30 cellular contexts compared by ENCODE assay signal in the genomic region with DNA sequence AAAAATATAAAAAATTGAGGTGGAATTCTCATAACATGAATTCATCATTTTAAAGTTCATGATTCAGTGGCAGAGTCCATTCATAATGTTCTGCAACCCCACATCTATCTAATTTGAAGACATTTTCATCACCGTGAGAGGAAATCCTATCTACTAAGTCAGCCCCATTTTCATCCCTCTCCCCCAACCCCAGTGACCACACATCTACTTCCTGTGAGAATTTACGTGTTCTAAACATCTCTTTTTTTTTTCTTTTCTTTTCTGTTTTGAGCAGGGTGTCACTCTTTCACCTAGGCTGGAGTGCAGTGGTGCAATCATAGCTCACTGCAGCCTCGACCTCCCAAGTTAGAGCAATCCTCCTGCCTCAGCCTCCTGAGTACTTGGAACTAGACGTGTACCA. TPM values are rescaled to one million over a fixed set of nuclear protein-coding genes. Genes with fewer than 3 reads are reported as not detected.
"Had no signal": no experiment of that assay in that cellular context is flagged by ENCODE, and none has a peak within 500 bp of the region (broad histone marks: within the 10 kb centered on the region; RNA-seq: fewer than 3 reads in every experiment).

No MANE protein-coding gene starts in this region.

- DNase-seq: activated CD4-positive, alpha-beta T cell treated with anti-CD3 and anti-CD28 coated beads for 4 hours; activated CD4-positive, CD25-positive, alpha-beta regulatory T cell; activated naive CD4-positive, alpha-beta T cell treated with Interleukin-2 at 50 U/mL for 16 hours; activated naive CD8-positive, alpha-beta T cell treated with anti-CD3 and anti-CD28 coated beads, Interleukin-2, amount 50 U/mL, for 24 hours; activated T-cell treated with anti-CD3 and anti-CD28 coated beads, Interleukin-2, amount 50 U/mL, for 48 hours; amygdala; caudate nucleus; foreskin keratinocyte; heart left ventricle; hypothalamus; naive B cell; nucleus accumbens; psoas muscle; sigmoid colon; stimulated activated CD4-positive, alpha-beta T cell treated with anti-CD3 and anti-CD28 coated beads, Interleukin-1b, Interleukin-23, amount 100 ng/mL, for 48 hours; stimulated activated CD4-positive, alpha-beta T cell treated with anti-CD3 and anti-CD28 coated beads, Interleukin-4, amount 100 ng/mL, for 4 hours; stimulated activated CD8-positive, alpha-beta memory T cell treated with anti-CD3 and anti-CD28 coated beads, Interleukin-4, amount 100 ng/mL, for 48 hours; stimulated activated naive B cell treated with anti-CD40 and anti-IgM and Interleukin-4, amounts not matched to agents 10 μg/mL and 1 μg/mL and 100 μg/mL, for 72 hours; stomach; thyroid gland; upper lobe of right lung had no signal

- H3K36me3 Mint-ChIP-seq: mesothelial cell of epicardium; naive B cell; stimulated activated naive B cell treated with anti-CD40 and anti-IgM and Interleukin-4, amounts not matched to agents 10 μg/mL and 1 μg/mL and 100 μg/mL, for 72 hours had no signal

- H3K4me1 Mint-ChIP-seq: mesothelial cell of epicardium; naive B cell; neural crest cell; stimulated activated naive B cell treated with anti-CD40 and anti-IgM and Interleukin-4, amounts not matched to agents 10 μg/mL and 1 μg/mL and 100 μg/mL, for 72 hours had no signal

- H3K4me3 Mint-ChIP-seq: activated naive CD8-positive, alpha-beta T cell treated with anti-CD3 and anti-CD28 coated beads, Interleukin-2, amount 50 U/mL, for 24 hours; dendritic cell treated with granulocyte-macrophage colony-stimulating factor and Interleukin-4, amounts not matched to agents 40 ng/mL and 50 ng/mL, for 4 days; mesothelial cell of epicardium; naive B cell; neural crest cell; stimulated activated naive B cell treated with anti-CD40 and anti-IgM and Interleukin-4, amounts not matched to agents 10 μg/mL and 1 μg/mL and 100 μg/mL, for 72 hours had no signal

- H3K4me3 ChIP-seq: esophagus muscularis mucosa, heart left ventricle, psoas muscle, sigmoid colon, smooth muscle cell, stomach, thyroid gland, upper lobe of right lung had no signal

- ATAC-seq: activated naive CD8-positive, alpha-beta T cell treated with anti-CD3 and anti-CD28 coated beads, Interleukin-2, amount 50 U/mL, for 24 hours; foreskin keratinocyte; heart left ventricle; psoas muscle; stimulated activated naive B cell treated with anti-CD40 and anti-IgM and Interleukin-4, amounts not matched to agents 10 μg/mL and 1 μg/mL and 100 μg/mL, for 72 hours; upper lobe of right lung had no signal

- H3K27me3 Mint-ChIP-seq: activated naive CD8-positive, alpha-beta T cell treated with anti-CD3 and anti-CD28 coated beads, Interleukin-2, amount 50 U/mL, for 24 hours had no signal

- H3K27ac Mint-ChIP-seq: activated naive CD8-positive, alpha-beta T cell treated with anti-CD3 and anti-CD28 coated beads, Interleukin-2, amount 50 U/mL, for 24 hours; activated T-helper 2 cell treated with anti-CD3 and anti-CD28 coated beads, Interferon-gamma antibody, Interleukin-2, Interleukin-4, amounts not matched to agents 10 μg/mL and 5 μg/mL and 100 μg/mL, durations not matched to agents 14 hours and 24 hours and 36 hours; dendritic cell treated with granulocyte-macrophage colony-stimulating factor and Interleukin-4, amounts not matched to agents 40 ng/mL and 50 ng/mL, for 4 days; mesothelial cell of epicardium; stimulated activated naive B cell treated with anti-CD40 and anti-IgM and Interleukin-4, amounts not matched to agents 10 μg/mL and 1 μg/mL and 100 μg/mL, for 72 hours had no signal

- H3K9me3 Mint-ChIP-seq: dendritic cell treated with granulocyte-macrophage colony-stimulating factor and Interleukin-4, amounts not matched to agents 40 ng/mL and 50 ng/mL, for 4 days; neural crest cell had no signal

RNA-seq across cellular contexts. Expression of a gene that starts 17.5 kb away (rescaled TPM):
- total RNA-seq: activated T-helper 2 cell treated with anti-CD3 and anti-CD28 coated beads, Interferon-gamma antibody, Interleukin-2, Interleukin-4, amounts not matched to agents 10 μg/mL and 5 μg/mL and 100 μg/mL, durations not matched to agents 14 hours and 24 hours and 36 hours; foreskin keratinocyte; heart left ventricle; kidney epithelial cell; lower leg skin; mesothelial cell of epicardium; psoas muscle; T-helper 1 cell treated with Interleukin-12 subunit alpha and Interleukin-12 subunit beta and Interleukin-4 antibody, amounts not matched to agents 30 ng/mL and 1 ng/mL, for 36 hours; upper lobe of right lung had no signal
- polyA plus RNA-seq: foreskin keratinocyte, heart left ventricle had no signal

RNA-seq across cellular contexts. Expression of a gene that starts 29.1 kb away (rescaled TPM):
- total RNA-seq: foreskin keratinocyte, psoas muscle, thyroid gland had no signal
- polyA plus RNA-seq: psoas muscle had no signal

RNA-seq across cellular contexts. Expression of a gene that starts 34.9 kb away (rescaled TPM):
- total RNA-seq: activated T-helper 2 cell treated with anti-CD3 and anti-CD28 coated beads, Interferon-gamma antibody, Interleukin-2, Interleukin-4, amounts not matched to agents 10 μg/mL and 5 μg/mL and 100 μg/mL, durations not matched to agents 14 hours and 24 hours and 36 hours; foreskin keratinocyte; kidney epithelial cell; lower leg skin; mesothelial cell of epicardium; neural crest cell; smooth muscle cell; T-helper 1 cell treated with Interleukin-12 subunit alpha and Interleukin-12 subunit beta and Interleukin-4 antibody, amounts not matched to agents 30 ng/mL and 1 ng/mL, for 36 hours; thyroid gland had no signal
- polyA plus RNA-seq: foreskin keratinocyte, smooth muscle cell had no signal
